ENCODE assay signal across 13 cellular contexts in the genomic region with DNA sequence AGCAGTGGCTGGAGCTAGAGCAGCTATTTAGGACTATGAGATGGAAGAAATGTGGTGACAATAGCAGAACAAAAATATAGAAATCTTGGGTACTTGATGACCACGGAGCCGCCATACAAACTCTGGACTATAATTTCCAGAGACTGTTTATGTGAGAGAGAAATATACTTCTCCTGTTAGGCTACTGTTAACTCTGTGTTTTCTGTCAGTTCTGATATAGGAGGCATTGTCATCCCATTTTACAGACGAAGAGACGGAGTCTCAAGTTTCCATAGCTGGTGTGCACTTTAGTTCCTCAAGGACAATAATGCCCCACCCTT. TPM values are rescaled to one million over a fixed set of nuclear protein-coding genes. Genes with fewer than 3 reads are reported as not detected.
DNase-seq lines count a peak whose midpoint lies in the region; ATAC-seq, FAIRE-seq and TF ChIP-seq lines count a peak whose summit lies in the region.
"Had no signal": no experiment of that assay in that cellular context is flagged by ENCODE, and none has a peak within 500 bp of the region (broad histone marks: within the 10 kb centered on the region; RNA-seq: fewer than 3 reads in every experiment).

No MANE protein-coding gene starts in this region.

- H3K27ac ChIP-seq in A549 (no peak overlapping the region), HEK293 (ENCODE audit: extremely low read depth, low read depth, low read length) (peak overlapping the region; percentile 40; the same call in 1 of the 2 replicates), K562 (ENCODE audit: extremely low read depth, low read depth, low read length) (no peak overlapping the region), neural progenitor cell (no peak overlapping the region), vagina (no peak overlapping the region)

- H3F3A ChIP-seq in neural progenitor cell (ENCODE audit: low read depth), result peaks cover 35% of the 10 kb centered on the region

- TF ChIP-seq EP300 in A549 (IDR thresholded peaks at IDR 0.05) (no peak), K562 (IDR thresholded peaks at IDR 0.05; ENCODE audit: low read length) (no peak)

- TF ChIP-seq RAD21 in A549 (conservative IDR thresholded peaks at IDR 0.05 in 1 of 2, IDR thresholded peaks at IDR 0.05 in 1 of 2), result no peak
- no peak for TF ChIP-seq RAD21 in K562 (CRISPR knock-in tag; conservative IDR thresholded peaks at IDR 0.05 in 1 of 2, IDR thresholded peaks at IDR 0.05 in 1 of 2)

- no peaks in the 10 kb centered on the region for H3K4me1 ChIP-seq in A549
- H3K4me1 ChIP-seq in HEK293 (ENCODE audit: control insufficient read depth, insufficient read depth, low read length), result peaks cover 16% of the 10 kb centered on the region
- peaks cover 0 to 6% of the 10 kb centered on the region in 2 experiments; a peak in 3 of 5 replicates for H3K4me1 ChIP-seq in K562 (replicated peaks in 1 of 2; ENCODE audit: control insufficient read depth in 2 of 2, insufficient read depth in 2 of 2, low read length in 2 of 2)
- peaks cover 17% of the 10 kb centered on the region for H3K4me1 ChIP-seq in neural progenitor cell
- H3K4me1 ChIP-seq in vagina, result no peaks in the 10 kb centered on the region

- H3K4me2 ChIP-seq in A549 (peak overlapping the region; percentile 53), K562 (ENCODE audit: insufficient read depth, low read length) (peak overlapping the region; percentile 64), neural progenitor cell (no peak overlapping the region)

- H2AFZ ChIP-seq in K562 (ENCODE audit: low read depth, low read length) (peak overlapping the region; percentile 90), neural progenitor cell (replicated peaks) (peak overlapping the region; percentile 23)

- H3K9ac ChIP-seq in K562 (ENCODE audit: insufficient read depth in 1 of 2, low read depth in 2 of 2, low read length in 2 of 2) (no peak overlapping the region; a peak in 1 of 4 replicates), neural progenitor cell (no peak overlapping the region)

- peak overlapping the region; percentile 64 for H3K27ac Mint-ChIP-seq in neural progenitor cell

- DNase-seq in A549 (ENCODE audit: low read depth in 1 of 2, low spot score in 1 of 2) (no peak), K562 (ENCODE audit: extremely low read depth in 1 of 4, low spot score in 3 of 4) (no peak), neural progenitor cell (ENCODE audit: low spot score) (no peak), retina (no peak), vagina (ENCODE audit: extremely low spot score in 2 of 2) (no peak), NCI-H1105 treated with DMSO at 0.1 percent for 48 hours (lab: John Stamatoyannopoulos, UW) (no peak)
- no peak for DNase-seq in effector CD4-positive, alpha-beta T cell
- DNase-seq: DMS53, NCI-H1436, SHP77 treated with DMSO at 0.1 percent for 48 hours had no signal

- H3K36me3 ChIP-seq in HEK293 (ENCODE audit: control insufficient read depth in 2 of 2, insufficient read depth in 1 of 2, low read length in 2 of 2), result no peaks in the 10 kb centered on the region
- no peaks in the 10 kb centered on the region for H3K36me3 ChIP-seq in K562 (ENCODE audit: control insufficient read depth, insufficient read depth, low read length)
- no peaks in the 10 kb centered on the region for H3K36me3 ChIP-seq in neural progenitor cell
- H3K36me3 ChIP-seq in vagina, result no peaks in the 10 kb centered on the region

- TF ChIP-seq CTCF in A549 (IDR thresholded peaks at IDR 0.05) (no peak), HEK293 (tag by site-specific recombination; IDR thresholded peaks at IDR 0.05) (no peak), K562 (IDR thresholded peaks at IDR 0.05 in 2 of 3, conservative IDR thresholded peaks at IDR 0.05 in 1 of 3; ENCODE audit: insufficient read depth in 2 of 3, low read depth in 1 of 3, low read length in 3 of 3) (no peak), neural progenitor cell (IDR thresholded peaks at IDR 0.05) (no peak), vagina (IDR thresholded peaks at IDR 0.05) (no peak)

- POLR2A ChIA-PET in A549 (lab: Yijun Ruan, JAX) (no interaction called here), HEK293 (lab: Yijun Ruan, JAX) (no interaction called here), K562 (lab: Yijun Ruan, JAX) (interaction anchor here (2.7 kb wide), 1 partner anchor 12 kb away, joined by 12 read pairs; no protein-coding TSS in a partner anchor)

- BruUV-seq in K562 (replicated peaks; lab: Mats Ljungman, UMichigan), result no TSS peak

- FAIRE-seq in A549 (lab: Jason Lieb, UNC), result no peak
- no peak for FAIRE-seq in K562 (lab: Jason Lieb, UNC)
- FAIRE-seq: GM12878, GM18507 had no signal

- CTCF ChIA-PET in A549 (lab: Yijun Ruan, JAX), result interaction anchor here (1.2 to 3.6 kb wide), 5 partner anchors 10 to 268 kb away, joined by 4 to 22 read pairs (median 5); no protein-coding TSS in a partner anchor
- CTCF ChIA-PET in HEK293 (lab: Yijun Ruan, JAX), result interaction anchor here (0.6 to 2.5 kb wide), 4 partner anchors 10 to 246 kb away, joined by 3 to 9 read pairs (median 7); no protein-coding TSS in a partner anchor
- CTCF ChIA-PET in K562 (lab: Yijun Ruan, JAX; ENCODE audit: low intra/inter-chr PET ratio), result no interaction called here

- no peaks in the 10 kb centered on the region for H3K36me3 Mint-ChIP-seq in neural progenitor cell

- H3K4me1 Mint-ChIP-seq in neural progenitor cell, result peaks cover 28% of the 10 kb centered on the region

- intact Hi-C loops in K562 (cut with micrococcal nuclease), result no loop called here
- intact Hi-C loops in vagina (cut with DNase I), result no loop called here

- H3K9me3 Mint-ChIP-seq in neural progenitor cell, result no peaks in the 10 kb centered on the region

- H3K27me3 ChIP-seq in K562 (ENCODE audit: control insufficient read depth in 2 of 2, insufficient read depth in 2 of 2, low read length in 2 of 2), result peaks cover 7 to 17% of the 10 kb centered on the region in 2 experiments; a peak in 4 of 5 replicates
- H3K27me3 ChIP-seq in neural progenitor cell, result no peaks in the 10 kb centered on the region
- H3K27me3 ChIP-seq in vagina, result no peaks in the 10 kb centered on the region

- H4K20me1 ChIP-seq in K562 (replicated peaks; ENCODE audit: control insufficient read depth, insufficient read depth, low read length) (no peaks in the 10 kb centered on the region), neural progenitor cell (ENCODE audit: low read depth) (no peaks in the 10 kb centered on the region)

- ATAC-seq in A549, result no peak
- no peak for ATAC-seq in K562
- ATAC-seq: GM12878 had no signal

- H3K4me3 ChIP-seq in A549 (peak overlapping the region; percentile 38; the same call in 2 of the 3 replicates), HEK293 (ENCODE audit: low read depth, low read length) (no peak overlapping the region), K562 (no peak overlapping the region), neural progenitor cell (no peak overlapping the region), vagina (no peak overlapping the region)
- H3K4me3 ChIP-seq: GM12878 had no signal

- peaks cover 7% of the 10 kb centered on the region for H3K27me3 Mint-ChIP-seq in neural progenitor cell (ENCODE audit: insufficient read depth, low read depth)

- TF ChIP-seq POLR2A in A549 (IDR thresholded peaks at IDR 0.05; ENCODE audit: low read length) (no peak), K562 (conservative IDR thresholded peaks at IDR 0.05) (no peak), vagina (IDR thresholded peaks at IDR 0.05) (no peak)

- H3K9me3 ChIP-seq in A549 (no peaks in the 10 kb centered on the region), HEK293 (ENCODE audit: control insufficient read depth, insufficient read depth, low read depth, low read length) (no peaks in the 10 kb centered on the region), K562 (replicated peaks; ENCODE audit: control insufficient read depth, insufficient read depth, low read depth, low read length) (no peaks in the 10 kb centered on the region), neural progenitor cell (ENCODE audit: low read depth) (no peaks in the 10 kb centered on the region), vagina (no peaks in the 10 kb centered on the region)

- 79% methylated on average over 4 of the region's 4 CpGs for WGBS in A549 (ENCODE audit: missing lambda C conversion rate)
- WGBS in K562 (ENCODE audit: insufficient coverage, low coverage, missing lambda C conversion rate), result 88% methylated on average over 4 of the region's 4 CpGs

- no peaks in the 10 kb centered on the region for H3K79me2 ChIP-seq in K562 (ENCODE audit: control insufficient read depth, insufficient read depth, low read length)
- no peaks in the 10 kb centered on the region for H3K79me2 ChIP-seq in neural progenitor cell (ENCODE audit: low read depth)

- in situ Hi-C loops in K562 (cut with MboI), result loop anchor here (25.0 kb wide), 2 partner anchors 899 to 1324 kb away; partner anchors contain the start of gene CAPN7

- H3K4me3 Mint-ChIP-seq in neural progenitor cell, result peak overlapping the region; percentile 12

- no peaks in the 10 kb centered on the region for H3K9me1 ChIP-seq in K562 (ENCODE audit: control insufficient read depth, insufficient read depth, low read length)

TF ChIP-seq in K562, 482 proteins besides CTCF, POLR2A, EP300 and RAD21 (continues in another document):
- no peak for TF ChIP-seq NCOA6 (IDR thresholded peaks at IDR 0.05)

RNA-seq across cellular contexts. Expression of gene RFTN1, which starts 22.8 kb away (rescaled TPM):
- polyA plus RNA-seq in A549 (2011; rRNA removed) (1.6 and 1.8 TPM in 2 replicates), A549 (2017; fragmentation: RNase III; extraction: RNeasy Plus Mini Kit Qiagen cat#74134 plus additional on column Dnase treatment) (3.7 to 4.7 TPM (median 4.5 TPM) in 3 replicates), K562 (2011; rRNA removed) (not detected in 2 replicates), K562 (2014; fragmentation: Illumina TruSeq; extraction: Trizol) (not detected in 2 replicates), K562 (2014; fragmentation: Nextera tagmentation; extraction: Ambion mirVana) (under 1 TPM in 1 of 2 experiments, not detected in 1; 0.08 TPM), K562 (2014; rRNA removed) (0.11 TPM in 1 of 2 replicates, not detected in the other)
- 0.63 and 1.1 TPM in 2 replicates for polyA plus RNA-seq in A549 (2012; cell fraction: cytosol; rRNA removed)
- 1.4 and 1.6 TPM in 2 replicates for polyA plus RNA-seq in A549 (2012; cell fraction: nucleus; rRNA removed)
- polyA minus RNA-seq in A549 (2011; rRNA and poly(A)+ RNA removed), result 1.7 and 2.1 TPM in 2 replicates
- not detected in 2 replicates for total RNA-seq in K562 (2011; cell fraction: chromatin; rRNA removed; ENCODE audit: low replicate concordance)
- total RNA-seq in K562 (2011; cell fraction: nucleolus; rRNA removed), result not detected in 2 replicates
- total RNA-seq in K562 (2011; cell fraction: nucleoplasm; rRNA removed), result not detected in 2 replicates
- total RNA-seq in K562 (2014; rRNA removed) (not detected in 2 replicates), K562 (2014; rRNA removed; fragmentation: Illumina TruSeq; extraction: Trizol) (not detected in 2 replicates), K562 (2015; rRNA removed; fragmentation: Illumina TruSeq; extraction: Trizol) (not detected in 2 replicates), K562 (2021) (0.29 and 0.51 TPM in 2 replicates), neural progenitor cell (ENCODE audit: low replicate concordance) (0.37 and 0.92 TPM in 2 replicates), vagina (47.4 TPM)
- not detected in 2 replicates for polyA plus RNA-seq in K562 (2011; cell fraction: cytosol; rRNA removed)
- polyA plus RNA-seq in K562 (2011; cell fraction: nucleus; rRNA removed), result not detected in 2 replicates
- 0.14 and 0.19 TPM in 2 replicates for polyA plus RNA-seq in K562 (2012)
- not detected in 2 replicates for polyA minus RNA-seq in K562 (2011; rRNA and poly(A)+ RNA removed)
- not detected in 2 replicates for polyA minus RNA-seq in K562 (2011; cell fraction: cytosol; rRNA and poly(A)+ RNA removed)
- not detected in 2 replicates for polyA minus RNA-seq in K562 (2011; cell fraction: nucleus; rRNA and poly(A)+ RNA removed)

Comparison
In these comparisons a context has a peak if more than half of its experiments do, and no peak if none do; other contexts are left out.
1. RNA of gene RFTN1, which starts 22.8 kb away (total RNA-seq): 47.4 TPM in vagina (single experiment); 0.37 to 0.92 TPM in neural progenitor cell and 0.29 to 0.51 TPM in K562; every median in the first group is over 10 times any median in the second.